10 cellular contexts compared by ENCODE assay signal in the genomic region with DNA sequence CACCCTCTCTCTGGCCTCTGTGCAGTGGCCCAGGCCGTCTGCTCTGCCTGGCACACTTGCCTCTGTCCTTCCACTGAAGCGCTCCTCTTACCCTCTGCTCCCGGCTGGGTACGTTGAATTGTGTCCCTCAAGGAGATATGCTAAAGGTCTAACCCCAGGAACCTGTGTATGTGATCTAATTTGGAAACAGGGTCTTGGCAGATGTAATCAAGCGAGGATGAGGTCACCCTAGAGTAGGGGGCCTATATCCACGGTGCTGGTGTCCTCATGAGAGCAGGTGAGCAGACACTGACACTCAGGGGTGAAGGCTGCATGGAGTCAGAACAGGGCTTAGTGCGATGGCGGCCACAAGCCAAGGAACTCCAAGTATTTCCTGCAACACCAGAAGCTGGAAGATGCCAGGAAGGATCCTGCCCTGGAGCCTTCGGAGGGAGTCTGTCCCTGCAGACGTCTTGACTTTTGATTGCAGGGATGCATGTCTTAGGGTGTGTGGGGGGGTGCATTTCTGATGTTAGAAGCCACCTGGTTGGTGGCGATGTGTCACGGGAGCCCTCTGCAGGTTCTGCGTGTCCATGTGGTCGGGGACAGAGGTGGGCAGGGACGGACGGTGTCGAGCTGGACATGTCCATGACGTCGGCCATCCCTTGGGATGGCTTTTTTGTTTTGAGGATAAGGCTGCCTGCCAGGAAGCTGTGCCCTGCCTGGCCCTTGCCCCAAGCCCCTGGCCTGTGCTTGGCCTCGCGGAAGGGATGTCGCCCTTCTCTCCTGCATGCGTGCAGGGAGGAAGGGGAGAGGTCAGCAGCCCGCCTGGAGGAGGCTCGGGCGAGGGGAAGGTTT.
DNase-seq lines count a peak whose midpoint lies in the region; ATAC-seq and TF ChIP-seq lines count a peak whose summit lies in the region.
"Had no signal": no experiment of that assay in that cellular context is flagged by ENCODE, and none has a peak within 500 bp of the region (broad histone marks: within the 10 kb centered on the region; RNA-seq: fewer than 3 reads in every experiment).

No MANE protein-coding gene starts in this region.

- TF ChIP-seq CTCF in brain microvascular endothelial cell (IDR thresholded peaks at IDR 0.05; ENCODE audit: low read depth, low read length, missing control alignments), result no peak
- no peak for TF ChIP-seq CTCF in thoracic aorta (IDR thresholded peaks at IDR 0.05)

- peak overlapping the region; percentile 81 for H3K27ac ChIP-seq in brain microvascular endothelial cell
- peak overlapping the region; percentile 77 for H3K27ac ChIP-seq in thoracic aorta
- H3K27ac ChIP-seq: KMS-11 had no signal

- ATAC-seq in thoracic aorta (ENCODE audit: insufficient number of reproducible peaks, low FRiP score, low read depth) (no peak), GM19397 (IDR thresholded peaks at IDR 0.05; ENCODE audit: unreplicated experiment) (no peak)

- peaks cover 41 to 60% of the 10 kb centered on the region in 2 donors for H3K4me1 ChIP-seq in thoracic aorta (ENCODE audit: control insufficient read depth in 1 of 2, low read depth in 2 of 2)

- H3K4me3 ChIP-seq in brain microvascular endothelial cell (ENCODE audit: low read depth, low read length) (no peak overlapping the region), thoracic aorta (peak overlapping the region; percentile 46)

- H3K9me3 ChIP-seq in thoracic aorta, result no peaks in the 10 kb centered on the region

- in situ Hi-C loops in brain microvascular endothelial cell (cut with HindIII; ENCODE audit: low pct_ligation_motif_present, low sequenced_read_pairs), result no loop called here

- DNase-seq in SHP77 (lab: John Stamatoyannopoulos, UW) (peak; percentile 45 to 72), SHP77 treated with DMSO at 0.1 percent for 48 hours (lab: John Stamatoyannopoulos, UW) (no peak), brain microvascular endothelial cell (no peak), left kidney (ENCODE audit: low read depth, low spot score) (peak; percentile 70), thoracic aorta (ENCODE audit: low spot score) (no peak), GM03348 (ENCODE audit: low spot score) (no peak), cerebellar cortex (ENCODE audit: low spot score) (no peak)
- DNase-seq: activated CD4-positive, alpha-beta T cell treated with anti-CD3 and anti-CD28 coated beads, Interleukin-2, amount 50 U/mL, for 1 hour had no signal

- H3K36me3 ChIP-seq in brain microvascular endothelial cell (replicated peaks) (no peaks in the 10 kb centered on the region), thoracic aorta (no peaks in the 10 kb centered on the region)

- H3K27me3 ChIP-seq in brain microvascular endothelial cell (replicated peaks) (no peaks in the 10 kb centered on the region), thoracic aorta (replicated peaks; ENCODE audit: insufficient read depth) (no peaks in the 10 kb centered on the region)

Comparison
In these comparisons a context has a peak if more than half of its experiments do, and no peak if none do; other contexts are left out.
1. DNase-seq: peak in SHP77 (2 of 2) and left kidney (single experiment); none in SHP77 treated with DMSO at 0.1 percent for 48 hours (single experiment), brain microvascular endothelial cell (single experiment), thoracic aorta (single experiment), GM03348 (single experiment) and cerebellar cortex (single experiment).